In genomic region chr1:241250465-241250864, GRCh38 we compare ENCODE assay signal across 21 cellular contexts.
DNase-seq lines count a peak whose midpoint lies in the region; ATAC-seq and TF ChIP-seq lines count a peak whose summit lies in the region.
"Had no signal": no experiment of that assay in that cellular context is flagged by ENCODE, and none has a peak within 500 bp of the region (broad histone marks: within the 10 kb centered on the region; RNA-seq: fewer than 3 reads in every experiment).

No MANE protein-coding gene starts in this region.

- DNase-seq in DMS153 treated with DMSO at 0.1 percent for 48 hours (lab: John Stamatoyannopoulos, UW; ENCODE audit: unreplicated experiment) (peak; percentile 100), NCI-H1930 (lab: John Stamatoyannopoulos, UW) (peak; percentile 82 to 86), NCI-H748 (lab: John Stamatoyannopoulos, UW; ENCODE audit: unreplicated experiment) (peak; percentile 97), hepatocyte (ENCODE audit: low spot score) (peak; percentile 63), left ventricle myocardium inferior (no peak), 8988T (no peak), vagina (ENCODE audit: extremely low spot score in 2 of 2) (no peak)
- DNase-seq: activated CD4-positive, alpha-beta T cell treated with anti-CD3 and anti-CD28 coated beads, Interleukin-2, amount 10 ng/mL, durations not matched to agents 7 days and 5 days; activated gamma-delta T cell; adrenal gland; CD8-positive, alpha-beta T cell; IMR-90; naive B cell; NCI-H526; posterior cingulate gyrus; SK-N-SH; stimulated activated CD4-positive, alpha-beta T cell treated with anti-CD3 and anti-CD28 coated beads, Interleukin-4, amount 100 ng/mL, for 1 hour had no signal

- no peak overlapping the region for H3K4me3 ChIP-seq in hepatocyte
- H3K4me3 ChIP-seq in gastroesophageal sphincter = no peak overlapping the region
- no peak overlapping the region for H3K4me3 ChIP-seq in left ventricle myocardium inferior
- H3K4me3 ChIP-seq in vagina = no peak overlapping the region
- H3K4me3 ChIP-seq: adrenal gland, cardiac muscle cell, esophagus muscularis mucosa had no signal

- H3K27me3 ChIP-seq in hepatocyte = no peaks in the 10 kb centered on the region
- no peaks in the 10 kb centered on the region for H3K27me3 ChIP-seq in gastroesophageal sphincter
- H3K27me3 ChIP-seq in left ventricle myocardium inferior (ENCODE audit: low read depth) = no peaks in the 10 kb centered on the region
- no peaks in the 10 kb centered on the region for H3K27me3 ChIP-seq in vagina
- H3K27me3 ChIP-seq: adrenal gland, cardiac muscle cell, esophagus muscularis mucosa had no signal

- ATAC-seq in gastroesophageal sphincter = no peak
- ATAC-seq: CD8-positive, alpha-beta T cell; Panc1 had no signal

- intact Hi-C loops in left ventricle myocardium inferior (cut with micrococcal nuclease) = no loop called here
- intact Hi-C loops in vagina (cut with DNase I) = no loop called here

- no peaks in the 10 kb centered on the region for H4K20me1 ChIP-seq in hepatocyte (ENCODE audit: insufficient read depth, poor library complexity, severe bottlenecking)

- TF ChIP-seq POLR2A in gastroesophageal sphincter (IDR thresholded peaks at IDR 0.05) = no peak
- no peak for TF ChIP-seq POLR2A in vagina (IDR thresholded peaks at IDR 0.05)

- H3K9me3 ChIP-seq in hepatocyte (ENCODE audit: low read depth) = no peaks in the 10 kb centered on the region
- peaks cover 0 to 4% (median 0%) of the 10 kb centered on the region in 3 donors for H3K9me3 ChIP-seq in gastroesophageal sphincter
- peaks cover 22% of the 10 kb centered on the region for H3K9me3 ChIP-seq in left ventricle myocardium inferior (replicated peaks)
- H3K9me3 ChIP-seq in vagina = no peaks in the 10 kb centered on the region
- H3K9me3 ChIP-seq: adrenal gland, esophagus muscularis mucosa, SK-N-SH had no signal

- 36% methylated on average over 1 of the region's 1 CpG for WGBS in hepatocyte (ENCODE audit: low lambda C conversion rate, missing lambda C conversion rate)
- 80 to 100% methylated on average over 1 of the region's 1 CpG for WGBS in gastroesophageal sphincter (ENCODE audit: low coverage in 1 of 2), 2 donors

- no peak overlapping the region for H2AFZ ChIP-seq in hepatocyte

- H3K79me2 ChIP-seq in hepatocyte = no peaks in the 10 kb centered on the region

- H3K27ac ChIP-seq in hepatocyte = no peak overlapping the region
- no peak overlapping the region for H3K27ac ChIP-seq in gastroesophageal sphincter
- H3K27ac ChIP-seq in left ventricle myocardium inferior (replicated peaks) = no peak overlapping the region
- H3K27ac ChIP-seq in vagina = no peak overlapping the region
- H3K27ac ChIP-seq: adrenal gland, cardiac muscle cell, esophagus muscularis mucosa had no signal

- TF ChIP-seq EP300 in gastroesophageal sphincter (IDR thresholded peaks at IDR 0.05) = no peak

- H3K36me3 ChIP-seq in hepatocyte (replicated peaks; ENCODE audit: insufficient read depth, low read depth) (no peaks in the 10 kb centered on the region), gastroesophageal sphincter (no peaks in the 10 kb centered on the region), left ventricle myocardium inferior (no peaks in the 10 kb centered on the region), vagina (no peaks in the 10 kb centered on the region)
- H3K36me3 ChIP-seq: adrenal gland, cardiac muscle cell, esophagus muscularis mucosa had no signal

- TF ChIP-seq CTCF in hepatocyte (IDR thresholded peaks at IDR 0.05; ENCODE audit: poor library complexity) (no peak), gastroesophageal sphincter (IDR thresholded peaks at IDR 0.05) (no peak), left ventricle myocardium inferior (IDR thresholded peaks at IDR 0.05; ENCODE audit: borderline replicate concordance) (no peak), vagina (IDR thresholded peaks at IDR 0.05) (no peak)

- no peak overlapping the region for H3K4me2 ChIP-seq in hepatocyte
- H3K4me2 ChIP-seq: SK-N-SH had no signal

- H3K4me1 ChIP-seq in hepatocyte (ENCODE audit: insufficient read depth) (no peaks in the 10 kb centered on the region), gastroesophageal sphincter (no peaks in the 10 kb centered on the region), left ventricle myocardium inferior (no peaks in the 10 kb centered on the region), vagina (no peaks in the 10 kb centered on the region)
- H3K4me1 ChIP-seq: adrenal gland, esophagus muscularis mucosa had no signal

- H3K9me2 ChIP-seq in hepatocyte (replicated peaks; ENCODE audit: insufficient read depth) = no peaks in the 10 kb centered on the region
- H3K9me2 ChIP-seq: SK-N-SH had no signal

Comparison
In these comparisons a context has a peak if more than half of its experiments do, and no peak if none do; other contexts are left out.
1. DNase-seq: peak in DMS153 treated with DMSO at 0.1 percent for 48 hours (single experiment), NCI-H1930 (2 of 2), NCI-H748 (single experiment) and hepatocyte (single experiment); none in left ventricle myocardium inferior (single experiment), 8988T (single experiment) and vagina (0 of 2).